In the genomic region with DNA sequence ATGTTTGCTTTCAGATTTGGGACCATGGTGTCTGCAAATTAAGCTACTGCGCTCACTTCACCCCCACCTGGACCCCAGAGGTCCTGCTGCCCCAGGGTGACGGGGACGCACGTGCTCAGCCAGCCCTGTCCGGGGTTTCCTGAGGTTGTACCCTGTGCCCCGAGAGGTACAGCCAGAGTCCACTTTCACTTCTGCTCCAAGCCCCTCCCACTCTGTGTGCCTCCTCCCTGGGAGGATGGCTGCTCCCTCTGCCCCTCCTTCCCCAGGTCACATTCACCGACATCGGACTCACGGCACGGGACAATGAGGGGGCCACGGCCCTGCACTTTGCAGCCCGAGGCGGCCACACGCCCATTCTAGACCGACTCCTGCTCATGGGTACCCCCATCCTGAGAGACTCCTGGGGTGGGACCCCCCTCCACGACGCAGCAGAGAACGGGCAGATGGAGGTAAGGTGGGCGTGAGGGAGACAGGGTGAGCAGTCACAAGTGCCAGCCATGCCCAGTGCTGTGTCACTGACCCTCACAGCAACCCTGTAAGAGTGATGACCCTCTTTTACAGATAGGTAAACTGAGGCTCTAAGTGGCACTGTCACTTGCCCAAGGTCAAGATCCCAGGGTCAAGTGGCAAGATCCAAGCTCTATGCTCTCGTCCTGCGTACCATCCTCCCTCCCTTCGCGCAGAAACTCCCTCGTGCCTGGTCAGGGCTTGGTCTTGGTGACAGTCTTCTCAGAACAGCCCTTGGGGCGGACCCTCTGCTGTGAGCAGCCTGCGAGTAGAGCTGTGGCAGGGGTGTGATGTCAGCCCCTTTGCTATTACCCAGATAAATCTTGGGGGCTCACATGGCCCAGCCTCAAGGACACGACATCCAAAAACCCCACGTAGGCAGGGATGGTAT, we compare ENCODE assay signal across 9 cellular contexts. TPM values are rescaled to one million over a fixed set of nuclear protein-coding genes. Genes with fewer than 3 reads are reported as not detected.
A peak's percentile ranks its signal among the peaks of the same experiment; 100 is the strongest.
DNase-seq lines count a peak whose midpoint lies in the region; ATAC-seq, FAIRE-seq and TF ChIP-seq lines count a peak whose summit lies in the region.
"Had no signal": no experiment of that assay in that cellular context is flagged by ENCODE, and none has a peak within 500 bp of the region (broad histone marks: within the 10 kb centered on the region; RNA-seq: fewer than 3 reads in every experiment).

No MANE protein-coding gene starts in this region.

- H3K36me3 ChIP-seq in small intestine (ENCODE audit: control insufficient read depth in 2 of 2, insufficient read depth in 2 of 2, low read length in 2 of 2), result no peaks in the 10 kb centered on the region
- H3K36me3 ChIP-seq: gastrocnemius medialis had no signal

- in situ Hi-C loops in GM13977 (cut with MboI; ENCODE audit: low pct_unique_long_range_greater_than_20kb, low sequenced_read_pairs, unreplicated experiment), result no loop called here

- DNase-seq in activated CD4-positive, alpha-beta T cell treated with anti-CD3 and anti-CD28 coated beads for 36 hours, result peak; percentile 3
- DNase-seq in activated CD4-positive, alpha-beta T cell treated with anti-CD3 and anti-CD28 coated beads, Interleukin-2, amount 50 U/mL, for 48 hours, result no peak
- peak; percentile 92 for DNase-seq in small intestine
- DNase-seq in NCI-H510A treated with DMSO at 0.1 percent for 48 hours (lab: John Stamatoyannopoulos, UW), result no peak
- DNase-seq in GM13977 (ENCODE audit: low spot score), result no peak

- H3K4me3 ChIP-seq in small intestine (ENCODE audit: low read depth in 1 of 2, low read length in 2 of 2), result peak overlapping the region in 1 of 2 donors; percentile 24
- H3K4me3 ChIP-seq: gastrocnemius medialis had no signal

- no peak overlapping the region for H3K4me3 Mint-ChIP-seq in activated CD4-positive, alpha-beta T cell treated with anti-CD3 and anti-CD28 coated beads for 36 hours

- H3K27ac Mint-ChIP-seq in activated CD4-positive, alpha-beta T cell treated with anti-CD3 and anti-CD28 coated beads for 36 hours, result no peak overlapping the region

- no peaks in the 10 kb centered on the region for H3K27me3 Mint-ChIP-seq in activated CD4-positive, alpha-beta T cell treated with anti-CD3 and anti-CD28 coated beads for 36 hours

- no peaks in the 10 kb centered on the region for H3K4me1 Mint-ChIP-seq in activated CD4-positive, alpha-beta T cell treated with anti-CD3 and anti-CD28 coated beads for 36 hours

- no peaks in the 10 kb centered on the region for H3K4me1 ChIP-seq in small intestine (ENCODE audit: control insufficient read depth in 2 of 2, insufficient read depth in 1 of 2, low read depth in 1 of 2, low read length in 1 of 2)

- TF ChIP-seq CTCF in VCaP (conservative IDR thresholded peaks at IDR 0.05) (peak; percentile 5; the same call in 1 of the 2 replicates), GM13977 (IDR thresholded peaks at IDR 0.05; ENCODE audit: extremely low read depth, insufficient read depth, missing control alignments) (no peak)

- peak overlapping the region; percentile 62; the same call in 1 of the 2 replicates for H3K27ac ChIP-seq in VCaP
- H3K27ac ChIP-seq in small intestine (ENCODE audit: low read depth in 1 of 2, low read length in 1 of 2), result no peak overlapping the region
- H3K27ac ChIP-seq: gastrocnemius medialis had no signal

- no peaks in the 10 kb centered on the region for H3K27me3 ChIP-seq in small intestine (ENCODE audit: control insufficient read depth in 2 of 2, insufficient read depth in 2 of 2, low read length in 2 of 2)
- H3K27me3 ChIP-seq: gastrocnemius medialis had no signal

- CTCF ChIA-PET in activated CD4-positive, alpha-beta T cell treated with anti-CD3 and anti-CD28 coated beads for 36 hours (lab: Charles Lee), result interaction anchor here (0.6 to 0.7 kb wide), 2 partner anchors 127 to 251 kb away, joined by 3 read pairs; no protein-coding TSS in a partner anchor

- peaks cover 1% of the 10 kb centered on the region for H3K36me3 Mint-ChIP-seq in activated CD4-positive, alpha-beta T cell treated with anti-CD3 and anti-CD28 coated beads for 36 hours (ENCODE audit: low read depth)

- no peaks in the 10 kb centered on the region for H3K9me3 ChIP-seq in small intestine (ENCODE audit: control insufficient read depth, low read depth)
- H3K9me3 ChIP-seq: gastrocnemius medialis had no signal

- peaks cover 3% of the 10 kb centered on the region for H3K9me3 Mint-ChIP-seq in activated CD4-positive, alpha-beta T cell treated with anti-CD3 and anti-CD28 coated beads for 36 hours (ENCODE audit: low read depth)

- intact Hi-C loops in activated CD4-positive, alpha-beta T cell treated with anti-CD3 and anti-CD28 coated beads for 36 hours (cut with DNase I, micrococcal nuclease), result loop anchor here in 1 of 2 experiments (5.0 kb wide), 1 partner anchor 250 kb away; the partner anchor contains the start of gene RAMP1

- no peak for FAIRE-seq in small intestine (lab: Jason Lieb, UNC)

- POLR2A ChIA-PET in activated CD4-positive, alpha-beta T cell treated with anti-CD3 and anti-CD28 coated beads for 36 hours (lab: Charles Lee), result no interaction called here

- WGBS in small intestine, 3 donors, result 43 to 70% (median 60%) methylated on average over 28 of the region's 28 CpGs

- ATAC-seq in activated CD4-positive, alpha-beta T cell treated with anti-CD3 and anti-CD28 coated beads for 36 hours, result no peak
- peak; percentile 71 for ATAC-seq in HG02981 (IDR thresholded peaks at IDR 0.05; ENCODE audit: unreplicated experiment)
- ATAC-seq in HG02763 (IDR thresholded peaks at IDR 0.05; ENCODE audit: unreplicated experiment), result no peak

RNA-seq across cellular contexts. Expression of gene ESPNL, which starts 7.6 kb away (rescaled TPM):
- under 1 TPM; 0.16 to 0.21 TPM for total RNA-seq in activated CD4-positive, alpha-beta T cell treated with anti-CD3 and anti-CD28 coated beads for 36 hours
- polyA plus RNA-seq in small intestine, result under 1 TPM in 2 of 3 donors, not detected in 1; 0.54 to 0.64 TPM

RNA-seq across cellular contexts. Expression of gene KLHL30, which starts 30.7 kb away (rescaled TPM):
- total RNA-seq in activated CD4-positive, alpha-beta T cell treated with anti-CD3 and anti-CD28 coated beads for 36 hours, result not detected
- under 1 TPM in 1 of 3 donors, not detected in 2; 0.39 TPM for polyA plus RNA-seq in small intestine

RNA-seq across cellular contexts. Expression of gene SCLY, which starts 47.0 kb away (rescaled TPM):
- 10 to 100 TPM; 59.2 to 60.5 TPM for total RNA-seq in activated CD4-positive, alpha-beta T cell treated with anti-CD3 and anti-CD28 coated beads for 36 hours
- 10 to 100 TPM; 12.7 to 28.8 (median 23.9) TPM for polyA plus RNA-seq in small intestine

RNA-seq across cellular contexts. Expression of gene ERFE, which starts 51.0 kb away (rescaled TPM):
- total RNA-seq in activated CD4-positive, alpha-beta T cell treated with anti-CD3 and anti-CD28 coated beads for 36 hours, result under 1 TPM; 0.07 to 0.39 TPM
- under 1 TPM in 1 of 3 donors, not detected in 2; 0.92 TPM for polyA plus RNA-seq in small intestine

Comparison
In these comparisons a context has a peak if more than half of its experiments do, and no peak if none do; other contexts are left out.
1. DNase-seq: peak in activated CD4-positive, alpha-beta T cell treated with anti-CD3 and anti-CD28 coated beads for 36 hours (single experiment) and small intestine (single experiment); none in activated CD4-positive, alpha-beta T cell treated with anti-CD3 and anti-CD28 coated beads, Interleukin-2, amount 50 U/mL, for 48 hours (0 of 2), NCI-H510A treated with DMSO at 0.1 percent for 48 hours (single experiment) and GM13977 (single experiment).